2 cellular contexts compared by ENCODE assay signal in the genomic region with DNA sequence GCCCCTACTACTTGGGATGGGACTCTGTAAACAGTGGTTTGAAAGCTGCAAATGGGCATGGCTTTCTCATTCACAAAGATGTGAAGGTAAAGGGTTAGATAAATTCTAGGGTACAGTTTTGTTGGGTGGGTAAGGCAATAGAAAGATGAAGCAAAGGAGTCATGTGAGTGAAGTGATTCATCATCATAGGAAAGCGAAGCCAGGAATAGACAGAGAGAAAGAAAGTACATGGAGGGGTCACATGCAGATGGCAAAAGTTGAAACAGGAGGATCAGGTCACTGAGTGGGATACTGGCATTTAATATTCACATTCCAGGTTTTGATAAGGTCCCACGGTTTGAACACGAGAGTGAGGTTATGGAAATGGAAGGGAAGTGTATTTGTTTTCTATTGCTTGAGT.
TF ChIP-seq lines count a peak whose summit lies in the region.

No MANE protein-coding gene starts in this region.

TF ChIP-seq in SK-N-SH, 30 proteins besides CTCF, POLR2A, EP300 and RAD21:
- TF ChIP-seq TEAD4 (IDR thresholded peaks at IDR 0.05; ENCODE audit: borderline replicate concordance, insufficient read depth) (no peak), YY1 (IDR thresholded peaks at IDR 0.05; ENCODE audit: low read depth) (no peak), EZH2phosphoT487 (IDR thresholded peaks at IDR 0.05; ENCODE audit: borderline replicate concordance, low read depth) (no peak), MXI1 (IDR thresholded peaks at IDR 0.05; ENCODE audit: low read depth, low read length) (no peak)
- TF ChIP-seq, protein P1, sequence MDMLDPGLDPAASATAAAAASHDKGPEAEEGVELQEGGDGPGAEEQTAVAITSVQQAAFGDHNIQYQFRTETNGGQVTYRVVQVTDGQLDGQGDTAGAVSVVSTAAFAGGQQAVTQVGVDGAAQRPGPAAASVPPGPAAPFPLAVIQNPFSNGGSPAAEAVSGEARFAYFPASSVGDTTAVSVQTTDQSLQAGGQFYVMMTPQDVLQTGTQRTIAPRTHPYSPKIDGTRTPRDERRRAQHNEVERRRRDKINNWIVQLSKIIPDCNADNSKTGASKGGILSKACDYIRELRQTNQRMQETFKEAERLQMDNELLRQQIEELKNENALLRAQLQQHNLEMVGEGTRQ (IDR thresholded peaks at IDR 0.05; ENCODE audit: borderline replicate concordance, low read depth, low read length), result no peak

TF ChIP-seq in HepG2, 621 proteins besides CTCF, POLR2A, EP300 and RAD21:
- TF ChIP-seq KLF16 (CRISPR knock-in tag; IDR thresholded peaks at IDR 0.05) (no peak), PHB2 (IDR thresholded peaks at IDR 0.05; ENCODE audit: partially characterized antibody) (no peak), NFE2L2 (IDR thresholded peaks at IDR 0.05; ENCODE audit: low read length) (no peak), HDAC1 (CRISPR knock-in tag; IDR thresholded peaks at IDR 0.05) (no peak), ZMYM2 (CRISPR knock-in tag; IDR thresholded peaks at IDR 0.05) (no peak), MIER3 (CRISPR knock-in tag; IDR thresholded peaks at IDR 0.05; ENCODE audit: borderline replicate concordance) (no peak), ZBTB3 (CRISPR knock-in tag; IDR thresholded peaks at IDR 0.05; ENCODE audit: borderline replicate concordance, low read depth) (no peak), ZNF335 (CRISPR knock-in tag; IDR thresholded peaks at IDR 0.05) (no peak), ZNF777 (CRISPR knock-in tag; IDR thresholded peaks at IDR 0.05) (no peak), CAMTA2 (CRISPR knock-in tag; IDR thresholded peaks at IDR 0.05; ENCODE audit: borderline replicate concordance) (no peak), ZNF678 (CRISPR knock-in tag; IDR thresholded peaks at IDR 0.05) (no peak), TOE1 (CRISPR knock-in tag; IDR thresholded peaks at IDR 0.05) (no peak)
- TF ChIP-seq, protein P2, sequence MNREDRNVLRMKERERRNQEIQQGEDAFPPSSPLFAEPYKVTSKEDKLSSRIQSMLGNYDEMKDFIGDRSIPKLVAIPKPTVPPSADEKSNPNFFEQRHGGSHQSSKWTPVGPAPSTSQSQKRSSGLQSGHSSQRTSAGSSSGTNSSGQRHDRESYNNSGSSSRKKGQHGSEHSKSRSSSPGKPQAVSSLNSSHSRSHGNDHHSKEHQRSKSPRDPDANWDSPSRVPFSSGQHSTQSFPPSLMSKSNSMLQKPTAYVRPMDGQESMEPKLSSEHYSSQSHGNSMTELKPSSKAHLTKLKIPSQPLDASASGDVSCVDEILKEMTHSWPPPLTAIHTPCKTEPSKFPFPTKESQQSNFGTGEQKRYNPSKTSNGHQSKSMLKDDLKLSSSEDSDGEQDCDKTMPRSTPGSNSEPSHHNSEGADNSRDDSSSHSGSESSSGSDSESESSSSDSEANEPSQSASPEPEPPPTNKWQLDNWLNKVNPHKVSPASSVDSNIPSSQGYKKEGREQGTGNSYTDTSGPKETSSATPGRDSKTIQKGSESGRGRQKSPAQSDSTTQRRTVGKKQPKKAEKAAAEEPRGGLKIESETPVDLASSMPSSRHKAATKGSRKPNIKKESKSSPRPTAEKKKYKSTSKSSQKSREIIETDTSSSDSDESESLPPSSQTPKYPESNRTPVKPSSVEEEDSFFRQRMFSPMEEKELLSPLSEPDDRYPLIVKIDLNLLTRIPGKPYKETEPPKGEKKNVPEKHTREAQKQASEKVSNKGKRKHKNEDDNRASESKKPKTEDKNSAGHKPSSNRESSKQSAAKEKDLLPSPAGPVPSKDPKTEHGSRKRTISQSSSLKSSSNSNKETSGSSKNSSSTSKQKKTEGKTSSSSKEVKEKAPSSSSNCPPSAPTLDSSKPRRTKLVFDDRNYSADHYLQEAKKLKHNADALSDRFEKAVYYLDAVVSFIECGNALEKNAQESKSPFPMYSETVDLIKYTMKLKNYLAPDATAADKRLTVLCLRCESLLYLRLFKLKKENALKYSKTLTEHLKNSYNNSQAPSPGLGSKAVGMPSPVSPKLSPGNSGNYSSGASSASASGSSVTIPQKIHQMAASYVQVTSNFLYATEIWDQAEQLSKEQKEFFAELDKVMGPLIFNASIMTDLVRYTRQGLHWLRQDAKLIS (CRISPR knock-in tag; IDR thresholded peaks at IDR 0.05), result no peak
- TF ChIP-seq, protein P3, sequence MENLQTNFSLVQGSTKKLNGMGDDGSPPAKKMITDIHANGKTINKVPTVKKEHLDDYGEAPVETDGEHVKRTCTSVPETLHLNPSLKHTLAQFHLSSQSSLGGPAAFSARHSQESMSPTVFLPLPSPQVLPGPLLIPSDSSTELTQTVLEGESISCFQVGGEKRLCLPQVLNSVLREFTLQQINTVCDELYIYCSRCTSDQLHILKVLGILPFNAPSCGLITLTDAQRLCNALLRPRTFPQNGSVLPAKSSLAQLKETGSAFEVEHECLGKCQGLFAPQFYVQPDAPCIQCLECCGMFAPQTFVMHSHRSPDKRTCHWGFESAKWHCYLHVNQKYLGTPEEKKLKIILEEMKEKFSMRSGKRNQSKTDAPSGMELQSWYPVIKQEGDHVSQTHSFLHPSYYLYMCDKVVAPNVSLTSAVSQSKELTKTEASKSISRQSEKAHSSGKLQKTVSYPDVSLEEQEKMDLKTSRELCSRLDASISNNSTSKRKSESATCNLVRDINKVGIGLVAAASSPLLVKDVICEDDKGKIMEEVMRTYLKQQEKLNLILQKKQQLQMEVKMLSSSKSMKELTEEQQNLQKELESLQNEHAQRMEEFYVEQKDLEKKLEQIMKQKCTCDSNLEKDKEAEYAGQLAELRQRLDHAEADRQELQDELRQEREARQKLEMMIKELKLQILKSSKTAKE (CRISPR knock-in tag; IDR thresholded peaks at IDR 0.05; ENCODE audit: borderline replicate concordance), result no peak
- TF ChIP-seq, protein P4, sequence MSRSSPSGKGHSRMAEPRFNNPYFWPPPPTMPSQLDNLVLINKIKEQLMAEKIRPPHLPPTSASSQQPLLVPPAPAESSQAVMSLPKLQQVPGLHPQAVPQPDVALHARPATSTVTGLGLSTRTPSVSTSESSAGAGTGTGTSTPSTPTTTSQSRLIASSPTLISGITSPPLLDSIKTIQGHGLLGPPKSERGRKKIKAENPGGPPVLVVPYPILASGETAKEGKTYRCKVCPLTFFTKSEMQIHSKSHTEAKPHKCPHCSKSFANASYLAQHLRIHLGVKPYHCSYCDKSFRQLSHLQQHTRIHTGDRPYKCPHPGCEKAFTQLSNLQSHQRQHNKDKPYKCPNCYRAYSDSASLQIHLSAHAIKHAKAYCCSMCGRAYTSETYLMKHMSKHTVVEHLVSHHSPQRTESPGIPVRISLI (CRISPR knock-in tag; IDR thresholded peaks at IDR 0.05; ENCODE audit: borderline replicate concordance), result no peak
